ENCODE assay signal across 8 cellular contexts in the genomic region with DNA sequence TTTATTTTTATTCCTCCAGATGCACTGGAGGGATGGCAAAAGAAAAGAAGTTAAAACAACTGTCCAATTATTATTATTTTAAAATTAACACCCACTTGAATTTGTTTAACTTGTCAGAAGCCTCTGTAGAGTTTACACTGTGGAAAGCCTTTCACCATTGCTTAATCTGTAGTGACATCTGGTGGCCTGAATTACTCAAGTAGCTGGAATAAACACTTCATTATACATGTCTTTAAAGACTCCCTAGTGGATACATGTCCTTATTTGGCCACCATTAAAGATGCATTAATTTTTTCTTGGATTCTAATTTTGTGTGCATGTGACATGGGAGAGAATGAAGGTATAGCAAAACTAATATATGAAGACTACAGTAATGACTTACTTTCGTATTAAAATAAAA.
DNase-seq lines count a peak whose midpoint lies in the region; ATAC-seq and TF ChIP-seq lines count a peak whose summit lies in the region.

No MANE protein-coding gene starts in this region.

- H3K36me3 ChIP-seq in NT2/D1 (ENCODE audit: insufficient read depth, insufficient read length, low read length): no peaks in the 10 kb centered on the region
- no peaks in the 10 kb centered on the region for H3K36me3 ChIP-seq in esophagus squamous epithelium

- intact Hi-C loops in esophagus squamous epithelium (cut with DNase I): no loop called here
- intact Hi-C loops in activated T-helper 1 cell treated with anti-CD3 and anti-CD28 coated beads, Interleukin-12 subunit alpha, Interleukin-12 subunit beta, Interleukin-2, Interleukin-4 antibody, amounts not matched to agents 30 ng/mL and 10 ng/mL and 1 ng/mL, durations not matched to agents 14 hours and 24 hours and 36 hours (cut with micrococcal nuclease): no loop called here

- peak; percentile 72 for ATAC-seq in HG03354 (IDR thresholded peaks at IDR 0.05; ENCODE audit: poor library complexity, severe bottlenecking, unreplicated experiment)

- no peak for TF ChIP-seq POLR2A in esophagus squamous epithelium (IDR thresholded peaks at IDR 0.05)

- H3K9ac ChIP-seq in NT2/D1 (ENCODE audit: insufficient read length, low read depth): no peak overlapping the region

- H3K27ac Mint-ChIP-seq in activated T-helper 1 cell treated with anti-CD3 and anti-CD28 coated beads, Interleukin-12 subunit alpha, Interleukin-12 subunit beta, Interleukin-2, Interleukin-4 antibody, amounts not matched to agents 30 ng/mL and 10 ng/mL and 1 ng/mL, durations not matched to agents 14 hours and 24 hours and 36 hours: no peak overlapping the region

- H3K4me3 Mint-ChIP-seq in activated T-helper 1 cell treated with anti-CD3 and anti-CD28 coated beads, Interleukin-12 subunit alpha, Interleukin-12 subunit beta, Interleukin-2, Interleukin-4 antibody, amounts not matched to agents 30 ng/mL and 10 ng/mL and 1 ng/mL, durations not matched to agents 14 hours and 24 hours and 36 hours: no peak overlapping the region

- H3K9me3 ChIP-seq in NT2/D1 (ENCODE audit: insufficient read depth, low read length) (no peaks in the 10 kb centered on the region), esophagus squamous epithelium (no peaks in the 10 kb centered on the region)

- peak; percentile 0 for DNase-seq in GM04503 (ENCODE audit: low read depth)
- peak; percentile 20 for DNase-seq in NT2/D1 (ENCODE audit: low read depth, low spot score)
- no peak for DNase-seq in esophagus squamous epithelium (lab: John Stamatoyannopoulos, UW)
- peak; percentile 30 for DNase-seq in putamen (ENCODE audit: low spot score)
- no peak for DNase-seq in activated T-helper 1 cell treated with anti-CD3 and anti-CD28 coated beads, Interleukin-12 subunit alpha, Interleukin-12 subunit beta, Interleukin-2, Interleukin-4 antibody, amounts not matched to agents 30 ng/mL and 10 ng/mL and 1 ng/mL, durations not matched to agents 14 hours and 24 hours and 36 hours (ENCODE audit: low spot score)
- no peak for DNase-seq in stimulated activated CD4-positive, alpha-beta T cell treated with anti-CD3 and anti-CD28 coated beads, Interleukin-4, amount 100 ng/mL, for 4 hours
- DNase-seq in T-helper 2 cell: no peak

- H3K9me3 Mint-ChIP-seq in activated T-helper 1 cell treated with anti-CD3 and anti-CD28 coated beads, Interleukin-12 subunit alpha, Interleukin-12 subunit beta, Interleukin-2, Interleukin-4 antibody, amounts not matched to agents 30 ng/mL and 10 ng/mL and 1 ng/mL, durations not matched to agents 14 hours and 24 hours and 36 hours: no peaks in the 10 kb centered on the region

- no peak overlapping the region for H3K27ac ChIP-seq in esophagus squamous epithelium

- no peak overlapping the region for H3K4me3 ChIP-seq in NT2/D1 (ENCODE audit: insufficient read length, low read depth)
- no peak overlapping the region for H3K4me3 ChIP-seq in esophagus squamous epithelium

- WGBS in esophagus squamous epithelium, 2 donors: 68 to 72% methylated on average over 1 of the region's 1 CpG

- no peaks in the 10 kb centered on the region for H3K27me3 Mint-ChIP-seq in activated T-helper 1 cell treated with anti-CD3 and anti-CD28 coated beads, Interleukin-12 subunit alpha, Interleukin-12 subunit beta, Interleukin-2, Interleukin-4 antibody, amounts not matched to agents 30 ng/mL and 10 ng/mL and 1 ng/mL, durations not matched to agents 14 hours and 24 hours and 36 hours (ENCODE audit: insufficient read depth)

- H3K4me1 ChIP-seq in NT2/D1 (ENCODE audit: insufficient read depth, insufficient read length): no peaks in the 10 kb centered on the region
- no peaks in the 10 kb centered on the region for H3K4me1 ChIP-seq in esophagus squamous epithelium

- no peaks in the 10 kb centered on the region for H3K36me3 Mint-ChIP-seq in activated T-helper 1 cell treated with anti-CD3 and anti-CD28 coated beads, Interleukin-12 subunit alpha, Interleukin-12 subunit beta, Interleukin-2, Interleukin-4 antibody, amounts not matched to agents 30 ng/mL and 10 ng/mL and 1 ng/mL, durations not matched to agents 14 hours and 24 hours and 36 hours (ENCODE audit: low read depth)

- TF ChIP-seq CTCF in esophagus squamous epithelium (IDR thresholded peaks at IDR 0.05): peak in 5 of 6 experiments; percentile 19 to 61 (median 34)

- H3K27me3 ChIP-seq in NT2/D1 (ENCODE audit: insufficient read depth, insufficient read length) (no peaks in the 10 kb centered on the region), esophagus squamous epithelium (no peaks in the 10 kb centered on the region)

- no peaks in the 10 kb centered on the region for H3K4me1 Mint-ChIP-seq in activated T-helper 1 cell treated with anti-CD3 and anti-CD28 coated beads, Interleukin-12 subunit alpha, Interleukin-12 subunit beta, Interleukin-2, Interleukin-4 antibody, amounts not matched to agents 30 ng/mL and 10 ng/mL and 1 ng/mL, durations not matched to agents 14 hours and 24 hours and 36 hours (ENCODE audit: low read depth)

Comparison
In these comparisons a context has a peak if more than half of its experiments do, and no peak if none do; other contexts are left out.
1. DNase-seq: peak in GM04503 (single experiment), NT2/D1 (single experiment) and putamen (single experiment); none in esophagus squamous epithelium (single experiment), activated T-helper 1 cell treated with anti-CD3 and anti-CD28 coated beads, Interleukin-12 subunit alpha, Interleukin-12 subunit beta, Interleukin-2, Interleukin-4 antibody, amounts not matched to agents 30 ng/mL and 10 ng/mL and 1 ng/mL, durations not matched to agents 14 hours and 24 hours and 36 hours (single experiment), stimulated activated CD4-positive, alpha-beta T cell treated with anti-CD3 and anti-CD28 coated beads, Interleukin-4, amount 100 ng/mL, for 4 hours (0 of 2) and T-helper 2 cell (0 of 5).